In genomic region chr3:147864754-147865354, GRCh38 we compare ENCODE assay signal across 14 cellular contexts.
"Had no signal": no experiment of that assay in that cellular context is flagged by ENCODE, and none has a peak within 500 bp of the region (broad histone marks: within the 10 kb centered on the region; RNA-seq: fewer than 3 reads in every experiment).

No MANE protein-coding gene starts in this region.

- H3K4me3 ChIP-seq: pancreas had no signal

- H3K27me3 Mint-ChIP-seq: activated CD4-positive, alpha-beta memory T cell treated with anti-CD3 and anti-CD28 coated beads for 36 hours; activated CD8-positive, alpha-beta memory T cell treated with anti-CD3 and anti-CD28 coated beads, Interleukin-2, amount 10 ng/mL, durations not matched to agents 7 days and 5 days; activated naive CD4-positive, alpha-beta T cell treated with anti-CD3 and anti-CD28 coated beads, Interleukin-2, amount 10 ng/mL, durations not matched to agents 7 days and 5 days had no signal

- H3K27ac ChIP-seq: pancreas, WERI-Rb-1 had no signal

- H3K27me3 ChIP-seq: pancreas had no signal

- H3K36me3 Mint-ChIP-seq: activated CD4-positive, alpha-beta memory T cell treated with anti-CD3 and anti-CD28 coated beads for 36 hours; activated CD8-positive, alpha-beta memory T cell treated with anti-CD3 and anti-CD28 coated beads, Interleukin-2, amount 10 ng/mL, durations not matched to agents 7 days and 5 days; activated naive CD4-positive, alpha-beta T cell treated with anti-CD3 and anti-CD28 coated beads, Interleukin-2, amount 10 ng/mL, durations not matched to agents 7 days and 5 days; stimulated activated effector memory CD8-positive, alpha-beta T cell treated with anti-CD3 and anti-CD28 coated beads, Interleukin-12 subunit alpha, Interleukin-12 subunit beta, amount 100 ng/mL, for 72 hours had no signal

- H3K27ac Mint-ChIP-seq: activated CD4-positive, alpha-beta memory T cell treated with anti-CD3 and anti-CD28 coated beads for 36 hours; activated CD8-positive, alpha-beta memory T cell treated with anti-CD3 and anti-CD28 coated beads, Interleukin-2, amount 10 ng/mL, durations not matched to agents 7 days and 5 days; activated naive CD4-positive, alpha-beta T cell treated with anti-CD3 and anti-CD28 coated beads, Interleukin-2, amount 10 ng/mL, durations not matched to agents 7 days and 5 days; mesothelial cell of epicardium; stimulated activated effector memory CD8-positive, alpha-beta T cell treated with anti-CD3 and anti-CD28 coated beads, Interleukin-12 subunit alpha, Interleukin-12 subunit beta, amount 100 ng/mL, for 72 hours had no signal

- DNase-seq: activated CD4-positive, alpha-beta memory T cell treated with anti-CD3 and anti-CD28 coated beads for 36 hours; activated CD8-positive, alpha-beta memory T cell treated with anti-CD3 and anti-CD28 coated beads, Interleukin-2, amount 10 ng/mL, durations not matched to agents 7 days and 5 days; activated naive CD4-positive, alpha-beta T cell treated with anti-CD3 and anti-CD28 coated beads, Interleukin-2, amount 10 ng/mL, durations not matched to agents 7 days and 5 days; activated T-cell treated with anti-CD3 and anti-CD28 coated beads, Interleukin-2, amount 50 U/mL, for 1 hour; pancreas; stimulated activated CD4-positive, alpha-beta T cell treated with anti-CD3 and anti-CD28 coated beads, Interleukin-12 subunit alpha, Interleukin-12 subunit beta, amount 100 ng/mL, for 4 hours; stimulated activated CD4-positive, alpha-beta T cell treated with anti-CD3 and anti-CD28 coated beads, Interleukin-2, amount 100 ng/mL, for 24 hours; T-helper 1 cell; T1000; WERI-Rb-1 had no signal

- H3K36me3 ChIP-seq: pancreas, WERI-Rb-1 had no signal

- H3K9me3 ChIP-seq: pancreas had no signal

- H3K4me3 Mint-ChIP-seq: activated CD4-positive, alpha-beta memory T cell treated with anti-CD3 and anti-CD28 coated beads for 36 hours; activated CD8-positive, alpha-beta memory T cell treated with anti-CD3 and anti-CD28 coated beads, Interleukin-2, amount 10 ng/mL, durations not matched to agents 7 days and 5 days; activated naive CD4-positive, alpha-beta T cell treated with anti-CD3 and anti-CD28 coated beads, Interleukin-2, amount 10 ng/mL, durations not matched to agents 7 days and 5 days; mesothelial cell of epicardium; neural crest cell; stimulated activated effector memory CD8-positive, alpha-beta T cell treated with anti-CD3 and anti-CD28 coated beads, Interleukin-12 subunit alpha, Interleukin-12 subunit beta, amount 100 ng/mL, for 72 hours had no signal

- H3K4me1 Mint-ChIP-seq: activated CD8-positive, alpha-beta memory T cell treated with anti-CD3 and anti-CD28 coated beads, Interleukin-2, amount 10 ng/mL, durations not matched to agents 7 days and 5 days; activated naive CD4-positive, alpha-beta T cell treated with anti-CD3 and anti-CD28 coated beads, Interleukin-2, amount 10 ng/mL, durations not matched to agents 7 days and 5 days; mesothelial cell of epicardium; neural crest cell; stimulated activated effector memory CD8-positive, alpha-beta T cell treated with anti-CD3 and anti-CD28 coated beads, Interleukin-12 subunit alpha, Interleukin-12 subunit beta, amount 100 ng/mL, for 72 hours had no signal

- ATAC-seq: activated CD8-positive, alpha-beta memory T cell treated with anti-CD3 and anti-CD28 coated beads, Interleukin-2, amount 10 ng/mL, durations not matched to agents 7 days and 5 days; esophagus mucosa; pancreas; stimulated activated effector memory CD8-positive, alpha-beta T cell treated with anti-CD3 and anti-CD28 coated beads, Interleukin-12 subunit alpha, Interleukin-12 subunit beta, amount 100 ng/mL, for 72 hours had no signal

- H3K4me1 ChIP-seq: pancreas had no signal
